20 cellular contexts compared by ENCODE assay signal in the genomic region with DNA sequence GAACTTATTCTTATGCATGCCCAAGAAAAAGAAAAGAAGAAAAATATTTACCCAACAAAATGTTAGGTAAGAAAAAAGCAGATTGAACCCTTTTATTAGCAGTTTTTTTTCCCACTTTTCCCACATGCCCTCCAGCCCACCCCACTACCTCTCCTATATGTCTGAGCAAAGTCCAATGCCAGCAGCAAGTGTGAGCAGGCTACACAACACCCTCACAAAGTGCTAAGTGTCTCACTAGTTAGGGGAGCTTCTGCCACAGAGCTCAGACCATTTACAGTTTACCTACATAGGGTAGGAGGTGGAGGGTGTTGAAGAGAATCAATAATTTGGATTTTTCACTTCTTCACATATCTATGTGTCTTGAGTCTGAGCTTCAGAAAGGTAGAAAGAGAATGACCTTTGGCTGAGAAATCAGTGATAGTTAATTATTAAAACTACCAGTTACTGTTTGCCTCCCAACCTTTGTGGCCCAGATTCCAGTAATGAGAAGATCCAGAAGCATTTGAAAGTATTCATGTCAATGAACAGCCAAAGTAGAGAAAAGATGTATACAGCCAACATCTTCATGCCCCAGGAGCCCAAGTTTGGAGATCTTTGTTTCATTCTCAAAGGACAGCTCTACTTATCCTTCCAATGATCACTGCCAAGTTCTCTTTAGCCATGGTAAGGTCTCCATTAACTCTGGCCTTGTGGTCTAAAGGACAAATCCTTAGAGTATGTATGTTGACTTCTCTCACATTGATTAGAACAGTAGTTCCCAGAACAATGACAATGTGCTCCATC. TPM values are rescaled to one million over a fixed set of nuclear protein-coding genes. Genes with fewer than 3 reads are reported as not detected.
DNase-seq lines count a peak whose midpoint lies in the region; ATAC-seq, FAIRE-seq and TF ChIP-seq lines count a peak whose summit lies in the region.
"Had no signal": no experiment of that assay in that cellular context is flagged by ENCODE, and none has a peak within 500 bp of the region (broad histone marks: within the 10 kb centered on the region; RNA-seq: fewer than 3 reads in every experiment).

No MANE protein-coding gene starts in this region.

- DNase-seq in HT-29 (ENCODE audit: low spot score) (peak; percentile 3), K562 (ENCODE audit: extremely low read depth in 1 of 4, low spot score in 3 of 4) (no peak), right lobe of liver (no peak), esophagus squamous epithelium (lab: John Stamatoyannopoulos, UW) (no peak), activated gamma-delta T cell (lab: John Stamatoyannopoulos, UW) (no peak)
- DNase-seq: BE2C; CD4-positive, alpha-beta memory T cell; DMS153; DMS79 treated with DMSO at 0.1 percent for 48 hours; GOT3; H9; IMR-90 had no signal

- ATAC-seq in K562, result no peak
- ATAC-seq in right lobe of liver, result peak; percentile 86 to 89 (median 87)
- ATAC-seq in stimulated activated memory B cell treated with anti-CD40 and anti-IgM and Interleukin-4, amounts not matched to agents 10 μg/mL and 1 μg/mL and 100 μg/mL, for 72 hours, result peak; percentile 34
- ATAC-seq: A549 had no signal

- H3K27me3 ChIP-seq in K562 (ENCODE audit: control insufficient read depth in 2 of 2, insufficient read depth in 2 of 2, low read length in 2 of 2), result no peaks in the 10 kb centered on the region
- H3K27me3 ChIP-seq in right lobe of liver, result no peaks in the 10 kb centered on the region
- H3K27me3 ChIP-seq in esophagus squamous epithelium, result no peaks in the 10 kb centered on the region
- H3K27me3 ChIP-seq: BE2C had no signal

- H3K36me3 ChIP-seq in K562 (ENCODE audit: control insufficient read depth, insufficient read depth, low read length), result no peaks in the 10 kb centered on the region
- no peaks in the 10 kb centered on the region for H3K36me3 ChIP-seq in right lobe of liver
- H3K36me3 ChIP-seq in esophagus squamous epithelium, result no peaks in the 10 kb centered on the region
- H3K36me3 ChIP-seq: BE2C had no signal

- H3K4me3 ChIP-seq in K562 (no peak overlapping the region), right lobe of liver (no peak overlapping the region), esophagus squamous epithelium (no peak overlapping the region)
- H3K4me3 ChIP-seq: A549 had no signal

- H3K36me3 Mint-ChIP-seq in stimulated activated memory B cell treated with anti-CD40 and anti-IgM and Interleukin-4, amounts not matched to agents 10 μg/mL and 1 μg/mL and 100 μg/mL, for 72 hours, result peaks cover 5% of the 10 kb centered on the region
- H3K36me3 Mint-ChIP-seq: CD4-positive, alpha-beta memory T cell had no signal

- no peak overlapping the region for H3K9ac ChIP-seq in K562 (ENCODE audit: insufficient read depth in 1 of 2, low read depth in 2 of 2, low read length in 2 of 2)

- no peaks in the 10 kb centered on the region for H3K4me1 Mint-ChIP-seq in stimulated activated memory B cell treated with anti-CD40 and anti-IgM and Interleukin-4, amounts not matched to agents 10 μg/mL and 1 μg/mL and 100 μg/mL, for 72 hours
- H3K4me1 Mint-ChIP-seq: CD4-positive, alpha-beta memory T cell; H9 had no signal

- H3K27ac Mint-ChIP-seq in stimulated activated memory B cell treated with anti-CD40 and anti-IgM and Interleukin-4, amounts not matched to agents 10 μg/mL and 1 μg/mL and 100 μg/mL, for 72 hours, result no peak overlapping the region
- H3K27ac Mint-ChIP-seq: CD4-positive, alpha-beta memory T cell had no signal

- POLR2A ChIA-PET in K562 (lab: Yijun Ruan, JAX), result no interaction called here

- no peak for TF ChIP-seq EP300 in K562 (IDR thresholded peaks at IDR 0.05; ENCODE audit: low read length)

- H3K27ac ChIP-seq in K562 (ENCODE audit: extremely low read depth, low read depth, low read length) (no peak overlapping the region), right lobe of liver (peak overlapping the region; percentile 20 to 66 (median 51)), esophagus squamous epithelium (no peak overlapping the region)
- H3K27ac ChIP-seq: C4-2B, HL-60 had no signal

- no peak overlapping the region for H3K4me3 Mint-ChIP-seq in stimulated activated memory B cell treated with anti-CD40 and anti-IgM and Interleukin-4, amounts not matched to agents 10 μg/mL and 1 μg/mL and 100 μg/mL, for 72 hours
- H3K4me3 Mint-ChIP-seq: CD4-positive, alpha-beta memory T cell; H9 had no signal

- in situ Hi-C loops in K562 (cut with MboI), result no loop called here

- no peaks in the 10 kb centered on the region for H4K20me1 ChIP-seq in K562 (replicated peaks; ENCODE audit: control insufficient read depth, insufficient read depth, low read length)

- H3K4me1 ChIP-seq in K562 (replicated peaks in 1 of 2; ENCODE audit: control insufficient read depth in 2 of 2, insufficient read depth in 2 of 2, low read length in 2 of 2) (no peaks in the 10 kb centered on the region), right lobe of liver (peaks cover 0 to 20% (median 6%) of the 10 kb centered on the region in 4 donors), esophagus squamous epithelium (no peaks in the 10 kb centered on the region)
- H3K4me1 ChIP-seq: A549, BE2C had no signal

- no peak for TF ChIP-seq RAD21 in K562 (CRISPR knock-in tag; conservative IDR thresholded peaks at IDR 0.05 in 1 of 2, IDR thresholded peaks at IDR 0.05 in 1 of 2)

- TF ChIP-seq POLR2A in K562 (conservative IDR thresholded peaks at IDR 0.05) (no peak), right lobe of liver (IDR thresholded peaks at IDR 0.05) (no peak), esophagus squamous epithelium (IDR thresholded peaks at IDR 0.05) (no peak)

- H3K27me3 Mint-ChIP-seq in stimulated activated memory B cell treated with anti-CD40 and anti-IgM and Interleukin-4, amounts not matched to agents 10 μg/mL and 1 μg/mL and 100 μg/mL, for 72 hours, result peaks cover 20% of the 10 kb centered on the region

- H3K4me2 ChIP-seq in K562 (ENCODE audit: insufficient read depth, low read length), result no peak overlapping the region
- H3K4me2 ChIP-seq: A549 had no signal

- intact Hi-C loops in K562 (cut with micrococcal nuclease) (no loop called here), right lobe of liver (cut with DNase I) (no loop called here), esophagus squamous epithelium (cut with DNase I) (no loop called here)

- H3K9me3 ChIP-seq in K562 (replicated peaks; ENCODE audit: control insufficient read depth, insufficient read depth, low read depth, low read length) (no peaks in the 10 kb centered on the region; the same call in 1 of the 2 replicates), right lobe of liver (no peaks in the 10 kb centered on the region), esophagus squamous epithelium (peaks cover 0 to 11% (median 7%) of the 10 kb centered on the region in 3 donors)
- H3K9me3 ChIP-seq: BE2C had no signal

- CTCF ChIA-PET in K562 (lab: Yijun Ruan, JAX; ENCODE audit: low intra/inter-chr PET ratio), result no interaction called here

- H3K9me1 ChIP-seq in K562 (ENCODE audit: control insufficient read depth, insufficient read depth, low read length), result no peaks in the 10 kb centered on the region

- no peak for FAIRE-seq in K562 (lab: Jason Lieb, UNC)
- FAIRE-seq: A549, D721Med, G401.6, GM12892 had no signal

- H2AFZ ChIP-seq in K562 (ENCODE audit: low read depth, low read length), result no peak overlapping the region

- BruUV-seq in K562 (replicated peaks; lab: Mats Ljungman, UMichigan), result no TSS peak

- no peaks in the 10 kb centered on the region for H3K79me2 ChIP-seq in K562 (ENCODE audit: control insufficient read depth, insufficient read depth, low read length)

- H3K9me3 Mint-ChIP-seq in stimulated activated memory B cell treated with anti-CD40 and anti-IgM and Interleukin-4, amounts not matched to agents 10 μg/mL and 1 μg/mL and 100 μg/mL, for 72 hours, result peaks cover 9% of the 10 kb centered on the region

- TF ChIP-seq CTCF in K562 (IDR thresholded peaks at IDR 0.05 in 2 of 3, conservative IDR thresholded peaks at IDR 0.05 in 1 of 3; ENCODE audit: insufficient read depth in 2 of 3, low read depth in 1 of 3, low read length in 3 of 3), result no peak
- TF ChIP-seq CTCF in right lobe of liver (IDR thresholded peaks at IDR 0.05), result no peak
- no peak for TF ChIP-seq CTCF in esophagus squamous epithelium (IDR thresholded peaks at IDR 0.05)

TF ChIP-seq in K562, 482 proteins besides CTCF, POLR2A, EP300 and RAD21 (continues in another document):
- TF ChIP-seq ZNF217 (CRISPR knock-in tag; IDR thresholded peaks at IDR 0.05) (no peak), CXXC5 (CRISPR knock-in tag; IDR thresholded peaks at IDR 0.05) (no peak), ZNF224 (CRISPR knock-in tag; IDR thresholded peaks at IDR 0.05) (no peak), POU5F1 (IDR thresholded peaks at IDR 0.05; ENCODE audit: borderline replicate concordance, low read depth, low read length, partially characterized antibody) (no peak), MXI1 (IDR thresholded peaks at IDR 0.05; ENCODE audit: low read depth, low read length) (no peak), ZNF75A (CRISPR knock-in tag; IDR thresholded peaks at IDR 0.05) (0 out of 2 replicates have a peak, but pooled peaks have one; percentile 45), SAFB (IDR thresholded peaks at IDR 0.05; ENCODE audit: borderline replicate concordance, low read depth, low read length) (no peak)

RNA-seq across cellular contexts. Expression of a gene that starts 26.2 kb away (rescaled TPM):
- total RNA-seq in HT-29 (2014; rRNA removed; shearing (Covaris generic)), result not detected in 2 replicates
- total RNA-seq in K562 (2011; cell fraction: chromatin; rRNA removed; ENCODE audit: low replicate concordance), result not detected in 2 replicates
- total RNA-seq in K562 (2011; cell fraction: nucleolus; rRNA removed), result not detected in 2 replicates
- total RNA-seq in K562 (2011; cell fraction: nucleoplasm; rRNA removed), result not detected in 2 replicates
- not detected in 2 replicates for total RNA-seq in K562 (2014; rRNA removed)
- not detected in 2 replicates for total RNA-seq in K562 (2014; rRNA removed; fragmentation: Illumina TruSeq; extraction: Trizol)
- not detected in 2 replicates for total RNA-seq in K562 (2015; rRNA removed; fragmentation: Illumina TruSeq; extraction: Trizol)
- total RNA-seq in K562 (2021), result not detected in 2 replicates
- not detected in 2 replicates for polyA plus RNA-seq in K562 (2011; rRNA removed)
- not detected in 2 replicates for polyA plus RNA-seq in K562 (2011; cell fraction: cytosol; rRNA removed)
- polyA plus RNA-seq in K562 (2011; cell fraction: nucleus; rRNA removed), result not detected in 2 replicates
- not detected in 2 replicates for polyA plus RNA-seq in K562 (2012)
- polyA plus RNA-seq in K562 (2014; fragmentation: Illumina TruSeq; extraction: Trizol), result not detected in 2 replicates
- not detected for polyA plus RNA-seq in K562 (2014; fragmentation: Nextera tagmentation; extraction: Ambion mirVana)
- polyA plus RNA-seq in K562 (2014; rRNA removed), result not detected in 2 replicates
- polyA minus RNA-seq in K562 (2011; rRNA and poly(A)+ RNA removed), result not detected in 2 replicates
- polyA minus RNA-seq in K562 (2011; cell fraction: cytosol; rRNA and poly(A)+ RNA removed), result not detected in 2 replicates
- not detected in 2 replicates for polyA minus RNA-seq in K562 (2011; cell fraction: nucleus; rRNA and poly(A)+ RNA removed)
- under 1 TPM in 2 of 6 experiments, not detected in 4; 0.31 to 0.66 TPM for total RNA-seq in right lobe of liver
- not detected for total RNA-seq in esophagus squamous epithelium
- total RNA-seq: CD4-positive, alpha-beta memory T cell; H9; IMR-90 had no signal
- polyA plus RNA-seq: A549; AG04450; CD4-positive, alpha-beta memory T cell; IMR-90 had no signal

Comparison
In these comparisons a context has a peak if more than half of its experiments do, and no peak if none do; other contexts are left out.
1. H3K27ac ChIP-seq: peak in right lobe of liver (3 of 3); none in K562 (single experiment) and esophagus squamous epithelium (0 of 4).